8 cellular contexts compared by ENCODE assay signal in genomic region chr19:40465781-40466218, GRCh38. TPM values are rescaled to one million over a fixed set of nuclear protein-coding genes. Genes with fewer than 3 reads are reported as not detected.
DNase-seq lines count a peak whose midpoint lies in the region; ATAC-seq and TF ChIP-seq lines count a peak whose summit lies in the region.

No MANE protein-coding gene starts in this region.

- intact Hi-C loops in left lung (cut with DNase I), result no loop called here

- H3K4me1 ChIP-seq in BLaER1 treated with 17β-estradiol and CSF1 and Interleukin-3, amounts not matched to agents 10 nM and 100 nM, result peaks cover 41 to 61% (median 51%) of the 10 kb centered on the region in 10 experiments
- peaks cover 12 to 57% of the 10 kb centered on the region in 2 donors for H3K4me1 ChIP-seq in left lung

- DNase-seq in NCI-H748 (lab: John Stamatoyannopoulos, UW; ENCODE audit: unreplicated experiment) (peak; percentile 98), dedifferentiated amniotic fluid mesenchymal stem cell (ENCODE audit: extremely low spot score) (peak; percentile 98), left lung (peak; percentile 99 to 100)
- DNase-seq in activated CD4-positive, alpha-beta T cell treated with anti-CD3 and anti-CD28 coated beads, Interleukin-2, amount 50 U/mL, for 24 hours (ENCODE audit: low read depth in 1 of 2, low spot score in 1 of 2), result peak; percentile 99
- peak; percentile 100 for DNase-seq in stimulated activated CD4-positive, alpha-beta T cell treated with anti-CD3 and anti-CD28 coated beads, Interleukin-2, amount 100 ng/mL, for 24 hours

- peak overlapping the region; percentile 79 to 93 (median 89) for H3K4me2 ChIP-seq in BLaER1 treated with 17β-estradiol and CSF1 and Interleukin-3, amounts not matched to agents 10 nM and 100 nM

- no peak for TF ChIP-seq CTCF in left lung (IDR thresholded peaks at IDR 0.05)

- H3K9me3 ChIP-seq in BLaER1 treated with 17β-estradiol and CSF1 and Interleukin-3, amounts not matched to agents 10 nM and 100 nM (replicated peaks in 1 of 11), result no peaks in the 10 kb centered on the region
- no peaks in the 10 kb centered on the region for H3K9me3 ChIP-seq in left lung

- peak overlapping the region in 10 of 11 experiments; percentile 60 to 92 (median 80); a peak in 18 of 22 replicates for H3K27ac ChIP-seq in BLaER1 treated with 17β-estradiol and CSF1 and Interleukin-3, amounts not matched to agents 10 nM and 100 nM
- H3K27ac ChIP-seq in left lung, result peak overlapping the region; percentile 86 to 93

- peaks cover 0 to 30% (median 0%) of the 10 kb centered on the region in 11 experiments; a peak in 5 of 22 replicates for H4K20me1 ChIP-seq in BLaER1 treated with 17β-estradiol and CSF1 and Interleukin-3, amounts not matched to agents 10 nM and 100 nM

- peaks cover 0 to 1% (median 0%) of the 10 kb centered on the region in 11 experiments; a peak in 1 of 22 replicates for H3K36me3 ChIP-seq in BLaER1 treated with 17β-estradiol and CSF1 and Interleukin-3, amounts not matched to agents 10 nM and 100 nM
- H3K36me3 ChIP-seq in left lung, result no peaks in the 10 kb centered on the region

- peak overlapping the region; percentile 74 to 90 (median 82); a peak in 21 of 22 replicates for H3K9ac ChIP-seq in BLaER1 treated with 17β-estradiol and CSF1 and Interleukin-3, amounts not matched to agents 10 nM and 100 nM

- peak; percentile 76 for ATAC-seq in GM19438 (IDR thresholded peaks at IDR 0.05; ENCODE audit: low read depth, unreplicated experiment)
- ATAC-seq in HG03565 (IDR thresholded peaks at IDR 0.05; ENCODE audit: unreplicated experiment), result peak; percentile 78
- peak; percentile 89 for ATAC-seq in left lung

- peaks cover 0 to 13% (median 6%) of the 10 kb centered on the region in 11 experiments; a peak in 8 of 22 replicates for H3K27me3 ChIP-seq in BLaER1 treated with 17β-estradiol and CSF1 and Interleukin-3, amounts not matched to agents 10 nM and 100 nM
- peaks cover 0 to 37% of the 10 kb centered on the region in 2 donors for H3K27me3 ChIP-seq in left lung

- H3K4me3 ChIP-seq in BLaER1 treated with 17β-estradiol and CSF1 and Interleukin-3, amounts not matched to agents 10 nM and 100 nM, result peak overlapping the region; percentile 64 to 83 (median 70)
- peak overlapping the region; percentile 57 to 75 for H3K4me3 ChIP-seq in left lung

RNA-seq across cellular contexts. Expression of gene BLVRB, which starts 0.3 kb away (rescaled TPM):
- total RNA-seq in left lung, result 100 to 1,000 TPM; 123 to 192 TPM

RNA-seq across cellular contexts. Expression of gene SPTBN4, which starts 1.0 kb away (rescaled TPM):
- 1 to 10 TPM in 1 of 2 donors, under 1 TPM in 1; 0.42 to 1.3 TPM for total RNA-seq in left lung

RNA-seq across cellular contexts. Expression of gene SERTAD3, which starts 21.7 kb away (rescaled TPM):
- 10 to 100 TPM; 31.7 to 35.0 TPM for total RNA-seq in left lung

RNA-seq across cellular contexts. Expression of gene SERTAD1, which starts 40.0 kb away (rescaled TPM):
- 10 to 100 TPM; 14.8 to 17.5 TPM for total RNA-seq in left lung

RNA-seq across cellular contexts. Expression of gene PRX, which starts 52.6 kb away (rescaled TPM):
- 10 to 100 TPM; 18.7 to 20.0 TPM for total RNA-seq in left lung

Comparison
In these comparisons a context has a peak if more than half of its experiments do, and no peak if none do; other contexts are left out.
1. Peak in every context shown above with its lines: DNase-seq, ATAC-seq, H3K4me3 ChIP-seq and H3K27ac ChIP-seq.